ENCODE assay signal across 1 cellular context in the genomic region with DNA sequence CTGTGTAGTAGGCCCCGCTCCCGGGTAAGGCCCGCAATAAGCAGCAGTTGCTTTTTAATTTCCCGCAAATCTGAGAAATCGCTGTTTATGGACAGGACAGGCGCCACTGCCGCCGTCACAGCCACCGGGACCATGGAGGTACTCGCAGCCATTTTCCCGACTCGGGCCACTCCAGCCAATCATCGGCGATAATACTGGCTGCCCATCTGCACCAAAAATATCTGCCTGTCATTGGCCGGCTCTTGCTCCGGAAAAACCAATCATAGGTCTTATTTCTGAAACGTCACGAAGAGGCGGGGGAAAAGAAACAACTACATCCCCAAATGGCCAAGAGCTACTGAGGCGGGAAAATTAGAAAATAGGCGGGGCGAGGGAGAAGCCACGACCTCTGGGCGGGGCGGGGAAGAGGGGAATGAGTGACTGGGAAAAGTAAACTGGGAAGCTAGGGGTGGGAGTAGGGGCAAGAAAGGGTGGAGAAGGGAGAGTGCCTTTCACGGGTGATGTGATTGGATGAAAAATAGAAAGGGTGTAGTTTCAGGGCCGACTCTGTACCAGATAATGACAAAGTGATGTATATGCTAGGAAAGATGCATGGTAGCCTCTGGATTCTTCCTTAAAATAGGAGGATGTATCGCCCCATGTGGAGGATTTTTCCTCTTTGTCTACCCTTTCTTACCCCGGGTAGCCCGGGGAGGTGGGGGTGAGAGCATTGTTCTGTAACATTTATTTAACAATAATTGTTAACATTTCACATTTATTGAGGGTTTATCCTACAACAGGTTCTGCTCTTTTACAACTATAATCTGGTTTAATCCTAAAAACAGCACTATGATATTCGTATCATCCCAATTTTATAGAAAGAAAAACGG.
TF ChIP-seq lines count a peak whose summit lies in the region.

A gene with protein sequence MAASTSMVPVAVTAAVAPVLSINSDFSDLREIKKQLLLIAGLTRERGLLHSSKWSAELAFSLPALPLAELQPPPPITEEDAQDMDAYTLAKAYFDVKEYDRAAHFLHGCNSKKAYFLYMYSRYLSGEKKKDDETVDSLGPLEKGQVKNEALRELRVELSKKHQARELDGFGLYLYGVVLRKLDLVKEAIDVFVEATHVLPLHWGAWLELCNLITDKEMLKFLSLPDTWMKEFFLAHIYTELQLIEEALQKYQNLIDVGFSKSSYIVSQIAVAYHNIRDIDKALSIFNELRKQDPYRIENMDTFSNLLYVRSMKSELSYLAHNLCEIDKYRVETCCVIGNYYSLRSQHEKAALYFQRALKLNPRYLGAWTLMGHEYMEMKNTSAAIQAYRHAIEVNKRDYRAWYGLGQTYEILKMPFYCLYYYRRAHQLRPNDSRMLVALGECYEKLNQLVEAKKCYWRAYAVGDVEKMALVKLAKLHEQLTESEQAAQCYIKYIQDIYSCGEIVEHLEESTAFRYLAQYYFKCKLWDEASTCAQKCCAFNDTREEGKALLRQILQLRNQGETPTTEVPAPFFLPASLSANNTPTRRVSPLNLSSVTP (minus strand): TSS at position 163 of the 869 bp plus-strand sequence. CDS start 11 bp downstream, at position 152.

TF ChIP-seq in HepG2, 621 proteins besides CTCF, POLR2A, EP300 and RAD21 (continued from another document and continues in another):
- TF ChIP-seq, protein P1, sequence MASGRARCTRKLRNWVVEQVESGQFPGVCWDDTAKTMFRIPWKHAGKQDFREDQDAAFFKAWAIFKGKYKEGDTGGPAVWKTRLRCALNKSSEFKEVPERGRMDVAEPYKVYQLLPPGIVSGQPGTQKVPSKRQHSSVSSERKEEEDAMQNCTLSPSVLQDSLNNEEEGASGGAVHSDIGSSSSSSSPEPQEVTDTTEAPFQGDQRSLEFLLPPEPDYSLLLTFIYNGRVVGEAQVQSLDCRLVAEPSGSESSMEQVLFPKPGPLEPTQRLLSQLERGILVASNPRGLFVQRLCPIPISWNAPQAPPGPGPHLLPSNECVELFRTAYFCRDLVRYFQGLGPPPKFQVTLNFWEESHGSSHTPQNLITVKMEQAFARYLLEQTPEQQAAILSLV (CRISPR knock-in tag; IDR thresholded peaks at IDR 0.05; ENCODE audit: borderline replicate concordance): no peak
- no peak for TF ChIP-seq ESRRA (CRISPR knock-in tag; IDR thresholded peaks at IDR 0.05; ENCODE audit: low read depth)
- peak; percentile 44; the same call in 1 of the 2 replicates for TF ChIP-seq ZNF839 (CRISPR knock-in tag; IDR thresholded peaks at IDR 0.05; ENCODE audit: borderline replicate concordance)
- TF ChIP-seq RFX3 (CRISPR knock-in tag; IDR thresholded peaks at IDR 0.05): no peak
- TF ChIP-seq RBM22 (optimal IDR thresholded peaks at IDR 0.05; ENCODE audit: low read length): no peak
- TF ChIP-seq ZNF17 (CRISPR knock-in tag; IDR thresholded peaks at IDR 0.05): no peak
- TF ChIP-seq, protein P2, sequence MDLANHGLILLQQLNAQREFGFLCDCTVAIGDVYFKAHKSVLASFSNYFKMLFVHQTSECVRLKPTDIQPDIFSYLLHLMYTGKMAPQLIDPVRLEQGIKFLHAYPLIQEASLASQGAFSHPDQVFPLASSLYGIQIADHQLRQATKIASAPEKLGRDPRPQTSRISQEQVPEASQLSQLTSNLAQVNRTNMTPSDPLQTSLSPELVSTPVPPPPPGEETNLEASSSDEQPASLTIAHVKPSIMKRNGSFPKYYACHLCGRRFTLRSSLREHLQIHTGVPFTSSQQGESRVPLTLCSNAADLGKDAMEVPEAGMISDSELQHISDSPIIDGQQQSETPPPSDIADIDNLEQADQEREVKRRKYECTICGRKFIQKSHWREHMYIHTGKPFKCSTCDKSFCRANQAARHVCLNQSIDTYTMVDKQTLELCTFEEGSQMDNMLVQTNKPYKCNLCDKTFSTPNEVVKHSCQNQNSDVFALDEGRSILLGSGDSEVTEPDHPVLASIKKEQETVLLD (CRISPR knock-in tag; IDR thresholded peaks at IDR 0.05; ENCODE audit: low read depth): no peak
- TF ChIP-seq, protein P3, sequence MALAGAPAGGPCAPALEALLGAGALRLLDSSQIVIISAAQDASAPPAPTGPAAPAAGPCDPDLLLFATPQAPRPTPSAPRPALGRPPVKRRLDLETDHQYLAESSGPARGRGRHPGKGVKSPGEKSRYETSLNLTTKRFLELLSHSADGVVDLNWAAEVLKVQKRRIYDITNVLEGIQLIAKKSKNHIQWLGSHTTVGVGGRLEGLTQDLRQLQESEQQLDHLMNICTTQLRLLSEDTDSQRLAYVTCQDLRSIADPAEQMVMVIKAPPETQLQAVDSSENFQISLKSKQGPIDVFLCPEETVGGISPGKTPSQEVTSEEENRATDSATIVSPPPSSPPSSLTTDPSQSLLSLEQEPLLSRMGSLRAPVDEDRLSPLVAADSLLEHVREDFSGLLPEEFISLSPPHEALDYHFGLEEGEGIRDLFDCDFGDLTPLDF (CRISPR knock-in tag; IDR thresholded peaks at IDR 0.05): peak; percentile 96
- TF ChIP-seq, protein P4, sequence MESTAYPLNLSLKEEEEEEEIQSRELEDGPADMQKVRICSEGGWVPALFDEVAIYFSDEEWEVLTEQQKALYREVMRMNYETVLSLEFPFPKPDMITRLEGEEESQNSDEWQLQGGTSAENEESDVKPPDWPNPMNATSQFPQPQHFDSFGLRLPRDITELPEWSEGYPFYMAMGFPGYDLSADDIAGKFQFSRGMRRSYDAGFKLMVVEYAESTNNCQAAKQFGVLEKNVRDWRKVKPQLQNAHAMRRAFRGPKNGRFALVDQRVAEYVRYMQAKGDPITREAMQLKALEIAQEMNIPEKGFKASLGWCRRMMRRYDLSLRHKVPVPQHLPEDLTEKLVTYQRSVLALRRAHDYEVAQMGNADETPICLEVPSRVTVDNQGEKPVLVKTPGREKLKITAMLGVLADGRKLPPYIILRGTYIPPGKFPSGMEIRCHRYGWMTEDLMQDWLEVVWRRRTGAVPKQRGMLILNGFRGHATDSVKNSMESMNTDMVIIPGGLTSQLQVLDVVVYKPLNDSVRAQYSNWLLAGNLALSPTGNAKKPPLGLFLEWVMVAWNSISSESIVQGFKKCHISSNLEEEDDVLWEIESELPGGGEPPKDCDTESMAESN (CRISPR knock-in tag; conservative IDR thresholded peaks at IDR 0.05): no peak; the same call in 1 of the 2 replicates
- TF ChIP-seq, protein P5, sequence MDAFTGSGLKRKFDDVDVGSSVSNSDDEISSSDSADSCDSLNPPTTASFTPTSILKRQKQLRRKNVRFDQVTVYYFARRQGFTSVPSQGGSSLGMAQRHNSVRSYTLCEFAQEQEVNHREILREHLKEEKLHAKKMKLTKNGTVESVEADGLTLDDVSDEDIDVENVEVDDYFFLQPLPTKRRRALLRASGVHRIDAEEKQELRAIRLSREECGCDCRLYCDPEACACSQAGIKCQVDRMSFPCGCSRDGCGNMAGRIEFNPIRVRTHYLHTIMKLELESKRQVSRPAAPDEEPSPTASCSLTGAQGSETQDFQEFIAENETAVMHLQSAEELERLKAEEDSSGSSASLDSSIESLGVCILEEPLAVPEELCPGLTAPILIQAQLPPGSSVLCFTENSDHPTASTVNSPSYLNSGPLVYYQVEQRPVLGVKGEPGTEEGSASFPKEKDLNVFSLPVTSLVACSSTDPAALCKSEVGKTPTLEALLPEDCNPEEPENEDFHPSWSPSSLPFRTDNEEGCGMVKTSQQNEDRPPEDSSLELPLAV (CRISPR knock-in tag; conservative IDR thresholded peaks at IDR 0.05; ENCODE audit: low read depth): no peak
- no peak for TF ChIP-seq BRCA1 (CRISPR knock-in tag; IDR thresholded peaks at IDR 0.05)
- no peak for TF ChIP-seq ZNF720 (CRISPR knock-in tag; IDR thresholded peaks at IDR 0.05)
- TF ChIP-seq ERF (CRISPR knock-in tag; IDR thresholded peaks at IDR 0.05): no peak
- TF ChIP-seq GPN1 (CRISPR knock-in tag; IDR thresholded peaks at IDR 0.05; ENCODE audit: borderline replicate concordance): no peak
- TF ChIP-seq, protein P6, sequence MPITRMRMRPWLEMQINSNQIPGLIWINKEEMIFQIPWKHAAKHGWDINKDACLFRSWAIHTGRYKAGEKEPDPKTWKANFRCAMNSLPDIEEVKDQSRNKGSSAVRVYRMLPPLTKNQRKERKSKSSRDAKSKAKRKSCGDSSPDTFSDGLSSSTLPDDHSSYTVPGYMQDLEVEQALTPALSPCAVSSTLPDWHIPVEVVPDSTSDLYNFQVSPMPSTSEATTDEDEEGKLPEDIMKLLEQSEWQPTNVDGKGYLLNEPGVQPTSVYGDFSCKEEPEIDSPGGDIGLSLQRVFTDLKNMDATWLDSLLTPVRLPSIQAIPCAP (CRISPR knock-in tag; IDR thresholded peaks at IDR 0.05; ENCODE audit: low read depth): no peak
- TF ChIP-seq, protein P7, sequence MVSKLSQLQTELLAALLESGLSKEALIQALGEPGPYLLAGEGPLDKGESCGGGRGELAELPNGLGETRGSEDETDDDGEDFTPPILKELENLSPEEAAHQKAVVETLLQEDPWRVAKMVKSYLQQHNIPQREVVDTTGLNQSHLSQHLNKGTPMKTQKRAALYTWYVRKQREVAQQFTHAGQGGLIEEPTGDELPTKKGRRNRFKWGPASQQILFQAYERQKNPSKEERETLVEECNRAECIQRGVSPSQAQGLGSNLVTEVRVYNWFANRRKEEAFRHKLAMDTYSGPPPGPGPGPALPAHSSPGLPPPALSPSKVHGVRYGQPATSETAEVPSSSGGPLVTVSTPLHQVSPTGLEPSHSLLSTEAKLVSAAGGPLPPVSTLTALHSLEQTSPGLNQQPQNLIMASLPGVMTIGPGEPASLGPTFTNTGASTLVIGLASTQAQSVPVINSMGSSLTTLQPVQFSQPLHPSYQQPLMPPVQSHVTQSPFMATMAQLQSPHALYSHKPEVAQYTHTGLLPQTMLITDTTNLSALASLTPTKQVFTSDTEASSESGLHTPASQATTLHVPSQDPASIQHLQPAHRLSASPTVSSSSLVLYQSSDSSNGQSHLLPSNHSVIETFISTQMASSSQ (IDR thresholded peaks at IDR 0.05; ENCODE audit: low read depth): no peak
- TF ChIP-seq, protein P7 (CRISPR knock-in tag; IDR thresholded peaks at IDR 0.05; ENCODE audit: borderline replicate concordance): 0 out of 2 replicates have a peak, but pooled peaks have one; percentile 21
- no peak for TF ChIP-seq ZFP41 (CRISPR knock-in tag; IDR thresholded peaks at IDR 0.05; ENCODE audit: borderline replicate concordance)
- no peak for TF ChIP-seq ZIK1 (CRISPR knock-in tag; IDR thresholded peaks at IDR 0.05; ENCODE audit: borderline replicate concordance, low read depth)
- peak; percentile 64 for TF ChIP-seq ZNF350 (CRISPR knock-in tag; IDR thresholded peaks at IDR 0.05; ENCODE audit: borderline replicate concordance, low read depth)
- TF ChIP-seq NFE2 (CRISPR knock-in tag; IDR thresholded peaks at IDR 0.05): no peak
- TF ChIP-seq MATR3 (CRISPR knock-in tag; IDR thresholded peaks at IDR 0.05): no peak
- TF ChIP-seq ADNP (CRISPR knock-in tag; IDR thresholded peaks at IDR 0.05): no peak
- TF ChIP-seq, protein P8, sequence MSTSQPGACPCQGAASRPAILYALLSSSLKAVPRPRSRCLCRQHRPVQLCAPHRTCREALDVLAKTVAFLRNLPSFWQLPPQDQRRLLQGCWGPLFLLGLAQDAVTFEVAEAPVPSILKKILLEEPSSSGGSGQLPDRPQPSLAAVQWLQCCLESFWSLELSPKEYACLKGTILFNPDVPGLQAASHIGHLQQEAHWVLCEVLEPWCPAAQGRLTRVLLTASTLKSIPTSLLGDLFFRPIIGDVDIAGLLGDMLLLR (CRISPR knock-in tag; IDR thresholded peaks at IDR 0.05): no peak
- no peak for TF ChIP-seq CHCHD3 (CRISPR knock-in tag; IDR thresholded peaks at IDR 0.05)
- TF ChIP-seq, protein P9, sequence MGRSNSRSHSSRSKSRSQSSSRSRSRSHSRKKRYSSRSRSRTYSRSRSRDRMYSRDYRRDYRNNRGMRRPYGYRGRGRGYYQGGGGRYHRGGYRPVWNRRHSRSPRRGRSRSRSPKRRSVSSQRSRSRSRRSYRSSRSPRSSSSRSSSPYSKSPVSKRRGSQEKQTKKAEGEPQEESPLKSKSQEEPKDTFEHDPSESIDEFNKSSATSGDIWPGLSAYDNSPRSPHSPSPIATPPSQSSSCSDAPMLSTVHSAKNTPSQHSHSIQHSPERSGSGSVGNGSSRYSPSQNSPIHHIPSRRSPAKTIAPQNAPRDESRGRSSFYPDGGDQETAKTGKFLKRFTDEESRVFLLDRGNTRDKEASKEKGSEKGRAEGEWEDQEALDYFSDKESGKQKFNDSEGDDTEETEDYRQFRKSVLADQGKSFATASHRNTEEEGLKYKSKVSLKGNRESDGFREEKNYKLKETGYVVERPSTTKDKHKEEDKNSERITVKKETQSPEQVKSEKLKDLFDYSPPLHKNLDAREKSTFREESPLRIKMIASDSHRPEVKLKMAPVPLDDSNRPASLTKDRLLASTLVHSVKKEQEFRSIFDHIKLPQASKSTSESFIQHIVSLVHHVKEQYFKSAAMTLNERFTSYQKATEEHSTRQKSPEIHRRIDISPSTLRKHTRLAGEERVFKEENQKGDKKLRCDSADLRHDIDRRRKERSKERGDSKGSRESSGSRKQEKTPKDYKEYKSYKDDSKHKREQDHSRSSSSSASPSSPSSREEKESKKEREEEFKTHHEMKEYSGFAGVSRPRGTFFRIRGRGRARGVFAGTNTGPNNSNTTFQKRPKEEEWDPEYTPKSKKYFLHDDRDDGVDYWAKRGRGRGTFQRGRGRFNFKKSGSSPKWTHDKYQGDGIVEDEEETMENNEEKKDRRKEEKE (IDR thresholded peaks at IDR 0.05): no peak
- no peak for TF ChIP-seq ZNF564 (CRISPR knock-in tag; IDR thresholded peaks at IDR 0.05)
- TF ChIP-seq, protein P10, sequence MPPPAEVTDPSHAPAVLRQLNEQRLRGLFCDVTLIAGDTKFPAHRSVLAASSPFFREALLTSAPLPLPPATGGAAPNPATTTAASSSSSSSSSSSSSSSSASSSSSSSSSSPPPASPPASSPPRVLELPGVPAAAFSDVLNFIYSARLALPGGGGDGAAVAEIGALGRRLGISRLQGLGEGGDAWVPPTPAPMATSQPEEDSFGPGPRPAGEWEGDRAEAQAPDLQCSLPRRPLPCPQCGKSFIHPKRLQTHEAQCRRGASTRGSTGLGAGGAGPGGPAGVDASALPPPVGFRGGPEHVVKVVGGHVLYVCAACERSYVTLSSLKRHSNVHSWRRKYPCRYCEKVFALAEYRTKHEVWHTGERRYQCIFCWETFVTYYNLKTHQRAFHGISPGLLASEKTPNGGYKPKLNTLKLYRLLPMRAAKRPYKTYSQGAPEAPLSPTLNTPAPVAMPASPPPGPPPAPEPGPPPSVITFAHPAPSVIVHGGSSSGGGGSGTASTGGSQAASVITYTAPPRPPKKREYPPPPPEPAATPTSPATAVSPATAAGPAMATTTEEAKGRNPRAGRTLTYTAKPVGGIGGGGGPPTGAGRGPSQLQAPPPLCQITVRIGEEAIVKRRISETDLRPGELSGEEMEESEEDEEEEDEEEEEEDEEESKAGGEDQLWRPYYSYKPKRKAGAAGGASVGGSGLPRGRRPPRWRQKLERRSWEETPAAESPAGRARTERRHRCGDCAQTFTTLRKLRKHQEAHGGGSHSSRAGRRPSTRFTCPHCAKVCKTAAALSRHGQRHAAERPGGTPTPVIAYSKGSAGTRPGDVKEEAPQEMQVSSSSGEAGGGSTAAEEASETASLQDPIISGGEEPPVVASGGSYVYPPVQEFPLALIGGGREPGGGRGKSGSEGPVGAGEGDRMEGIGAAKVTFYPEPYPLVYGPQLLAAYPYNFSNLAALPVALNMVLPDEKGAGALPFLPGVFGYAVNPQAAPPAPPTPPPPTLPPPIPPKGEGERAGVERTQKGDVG (CRISPR knock-in tag; IDR thresholded peaks at IDR 0.05; ENCODE audit: borderline replicate concordance): 0 out of 2 replicates have a peak, but pooled peaks have one; percentile 66
